Comparison of ENCODE assay signal across 10 cellular contexts in genomic region chr6:156699017-156699421, GRCh38.
DNase-seq lines count a peak whose midpoint lies in the region; ATAC-seq, FAIRE-seq and TF ChIP-seq lines count a peak whose summit lies in the region.
"Had no signal": no experiment of that assay in that cellular context is flagged by ENCODE, and none has a peak within 500 bp of the region (broad histone marks: within the 10 kb centered on the region; RNA-seq: fewer than 3 reads in every experiment).

No MANE protein-coding gene starts in this region.

- H3K4me3 ChIP-seq in bronchial epithelial cell (ENCODE audit: low read depth, low read length): no peak overlapping the region

- peak; percentile 13 for DNase-seq in AG20443 (ENCODE audit: low spot score)
- peak; percentile 99 for DNase-seq in bronchial epithelial cell (ENCODE audit: low read depth)
- DNase-seq in HuH-7.5 (ENCODE audit: low spot score): no peak
- no peak for DNase-seq in NCI-H146 treated with DMSO at 0.1 percent for 48 hours (lab: John Stamatoyannopoulos, UW; ENCODE audit: unreplicated experiment)
- DNase-seq in Right ventricle myocardium superior: no peak
- no peak for DNase-seq in effector memory CD8-positive, alpha-beta T cell
- DNase-seq: DND-41 had no signal

- H3K36me3 ChIP-seq in bronchial epithelial cell (ENCODE audit: control insufficient read depth, insufficient read depth, low read length): no peaks in the 10 kb centered on the region

- TF ChIP-seq CTCF in bronchial epithelial cell (IDR thresholded peaks at IDR 0.05; ENCODE audit: insufficient read depth, low read length, severe bottlenecking): no peak

- H3K4me3 Mint-ChIP-seq in effector memory CD8-positive, alpha-beta T cell: no peak overlapping the region
- H3K4me3 Mint-ChIP-seq: T-helper 1 cell treated with Interleukin-12 subunit alpha and Interleukin-12 subunit beta and Interleukin-4 antibody, amounts not matched to agents 30 μg/mL and 1 μg/mL, for 36 hours had no signal

- H3K4me1 Mint-ChIP-seq in effector memory CD8-positive, alpha-beta T cell (ENCODE audit: low read depth in 2 of 2): no peaks in the 10 kb centered on the region

- ATAC-seq in GM21526 (IDR thresholded peaks at IDR 0.05; ENCODE audit: low FRiP score, unreplicated experiment) (peak; percentile 28), HG03558 (IDR thresholded peaks at IDR 0.05; ENCODE audit: extremely low read depth, unreplicated experiment) (peak; percentile 36), Right ventricle myocardium superior (ENCODE audit: poor library complexity) (no peak)
- no peak for ATAC-seq in effector memory CD8-positive, alpha-beta T cell (replicated peaks)

- no peaks in the 10 kb centered on the region for H3K9me3 Mint-ChIP-seq in effector memory CD8-positive, alpha-beta T cell
- H3K9me3 Mint-ChIP-seq: T-helper 1 cell treated with Interleukin-12 subunit alpha and Interleukin-12 subunit beta and Interleukin-4 antibody, amounts not matched to agents 30 μg/mL and 1 μg/mL, for 36 hours had no signal

- no peaks in the 10 kb centered on the region for H3K27me3 ChIP-seq in bronchial epithelial cell (ENCODE audit: control insufficient read depth, insufficient read depth, low read length)

- H3K27ac Mint-ChIP-seq in effector memory CD8-positive, alpha-beta T cell: no peak overlapping the region
- H3K27ac Mint-ChIP-seq: T-helper 1 cell treated with Interleukin-12 subunit alpha and Interleukin-12 subunit beta and Interleukin-4 antibody, amounts not matched to agents 30 μg/mL and 1 μg/mL, for 36 hours had no signal

- peaks cover 34 to 38% of the 10 kb centered on the region in 2 donors for H3K27me3 Mint-ChIP-seq in effector memory CD8-positive, alpha-beta T cell

- FAIRE-seq in bronchial epithelial cell (lab: Jason Lieb, UNC): peak; percentile 28

- no peaks in the 10 kb centered on the region for H3K36me3 Mint-ChIP-seq in effector memory CD8-positive, alpha-beta T cell (ENCODE audit: insufficient read depth)

- intact Hi-C loops in Right ventricle myocardium superior (cut with DNase I): no loop called here

Comparison
In these comparisons a context has a peak if more than half of its experiments do, and no peak if none do; other contexts are left out.
1. DNase-seq: peak in AG20443 (single experiment) and bronchial epithelial cell (single experiment); none in HuH-7.5 (single experiment), NCI-H146 treated with DMSO at 0.1 percent for 48 hours (single experiment), Right ventricle myocardium superior (single experiment) and effector memory CD8-positive, alpha-beta T cell (0 of 3).
2. ATAC-seq: peak in GM21526 (single experiment) and HG03558 (single experiment); none in Right ventricle myocardium superior (single experiment) and effector memory CD8-positive, alpha-beta T cell (single experiment).